Comparison of ENCODE assay signal across 15 cellular contexts in the genomic region with DNA sequence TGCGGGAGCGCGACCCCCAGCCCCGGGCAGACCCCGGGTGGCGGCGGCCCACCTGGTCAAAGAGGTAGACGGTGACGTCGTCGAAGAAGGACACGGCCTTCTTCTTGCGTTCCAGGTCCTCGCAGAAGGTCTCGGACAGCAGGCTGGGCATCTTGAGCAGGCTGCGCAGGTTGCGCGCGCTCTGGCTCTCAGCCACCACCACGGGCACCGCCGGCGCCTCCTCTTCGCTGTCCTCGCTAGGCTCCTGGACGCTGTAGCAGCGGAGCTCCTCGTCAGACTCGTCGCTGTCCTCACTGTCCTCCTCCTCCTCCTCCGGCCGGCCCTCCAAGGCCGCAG. TPM values are rescaled to one million over a fixed set of nuclear protein-coding genes. Genes with fewer than 3 reads are reported as not detected.
DNase-seq lines count a peak whose midpoint lies in the region; ATAC-seq, FAIRE-seq and TF ChIP-seq lines count a peak whose summit lies in the region.
"Had no signal": no experiment of that assay in that cellular context is flagged by ENCODE, and none has a peak within 500 bp of the region (broad histone marks: within the 10 kb centered on the region; RNA-seq: fewer than 3 reads in every experiment).

No MANE protein-coding gene starts in this region.

- H3K4ac ChIP-seq in H1 (replicated peaks; ENCODE audit: insufficient read length, low read depth, low read length) = peak overlapping the region; percentile 69

- TF ChIP-seq EP300 in H1 (IDR thresholded peaks at IDR 0.05; ENCODE audit: borderline replicate concordance in 1 of 2, low read depth in 2 of 2, low read length in 2 of 2) = no peak
- no peak for TF ChIP-seq EP300 in sigmoid colon (IDR thresholded peaks at IDR 0.05)

- H3K27ac ChIP-seq in H1 (ENCODE audit: low read depth, low read length) (no peak overlapping the region), sigmoid colon (peak overlapping the region in 3 of 4 donors; percentile 43 to 51 (median 46)), pancreas (no peak overlapping the region)
- H3K27ac ChIP-seq: psoas muscle had no signal

- no peaks in the 10 kb centered on the region for H3K79me2 ChIP-seq in H1 (ENCODE audit: control insufficient read depth in 1 of 2, insufficient read depth in 2 of 2, low read length in 2 of 2)

- no peak overlapping the region for H3K18ac ChIP-seq in H1 (ENCODE audit: extremely low read depth, low read length)

- no peak overlapping the region for H2BK20ac ChIP-seq in H1 (ENCODE audit: low read length)

- H3K4me3 ChIP-seq in H1 (ENCODE audit: extremely low read depth in 1 of 4, insufficient read depth in 2 of 4, low read depth in 3 of 4, low read length in 4 of 4) (peak overlapping the region in 1 of 4 experiments; percentile 66; a peak in 1 of 8 replicates), sigmoid colon (peak overlapping the region in 1 of 4 donors; percentile 47), pancreas (no peak overlapping the region)

- peak overlapping the region; percentile 27; the same call in 1 of the 2 replicates for H2BK12ac ChIP-seq in H1 (ENCODE audit: low read depth, low read length)

- CTCF ChIA-PET in H1 (lab: Charles Lee; ENCODE audit: partially characterized antibody) = interaction anchor here (0.7 to 5.0 kb wide), 17 partner anchors 10 to 132 kb away, joined by 3 to 24 read pairs (median 4); no protein-coding TSS in a partner anchor

- WGBS in H1 (ENCODE audit: extremely low coverage in 1 of 2, insufficient coverage in 1 of 2, insufficient read length in 1 of 2, insufficient replicate concordance in 2 of 2, low coverage in 1 of 2, low lambda C conversion rate in 2 of 2, missing lambda C conversion rate in 1 of 2), 2 experiments = 92% methylated on average over 26 of the region's 33 CpGs; no CpG with 5 or more reads in 1 of the 2 experiments
- WGBS in sigmoid colon, 2 donors = 85 to 91% methylated on average over 33 of the region's 33 CpGs
- 93% methylated on average over 31 to 33 of the region's 33 CpGs for WGBS in pancreas, 2 donors

- H4K20me1 ChIP-seq in H1 (replicated peaks in 1 of 2; ENCODE audit: control insufficient read depth in 1 of 2, insufficient read depth in 2 of 2, low read length in 2 of 2) = peaks cover 0 to 1% of the 10 kb centered on the region in 2 experiments

- no peak overlapping the region for H3K4me2 ChIP-seq in H1 (ENCODE audit: insufficient read depth in 1 of 2, low read depth in 2 of 2, low read length in 2 of 2)

- TF ChIP-seq CTCF in H1 (IDR thresholded peaks at IDR 0.05; ENCODE audit: control extremely low read depth in 1 of 3, insufficient read depth in 1 of 3, low read depth in 1 of 3, low read length in 3 of 3) (no peak), sigmoid colon (IDR thresholded peaks at IDR 0.05) (no peak), pancreas (IDR thresholded peaks at IDR 0.05) (no peak)

- intact Hi-C loops in sigmoid colon (cut with DNase I) = no loop called here
- intact Hi-C loops in pancreas (cut with DNase I) = no loop called here

- ATAC-seq in HG02970 (IDR thresholded peaks at IDR 0.05; ENCODE audit: low FRiP score, unreplicated experiment) = no peak
- no peak for ATAC-seq in pancreas
- ATAC-seq in stimulated activated naive CD8-positive, alpha-beta T cell treated with anti-CD3 and anti-CD28 coated beads, Interleukin-15, Interleukin-2, amounts not matched to agents 100 U/mL and 50 U/mL, for 24 hours = no peak

- no peak overlapping the region for H2AFZ ChIP-seq in H1 (ENCODE audit: low read length)

- H3K56ac ChIP-seq in H1 (replicated peaks; ENCODE audit: insufficient read length, low read depth, low read length) = no peak overlapping the region

- H4K5ac ChIP-seq in H1 (ENCODE audit: insufficient read length, low read depth, low read length) = no peak overlapping the region

- H2AK5ac ChIP-seq in H1 (ENCODE audit: low read depth, low read length) = no peak overlapping the region

- no peaks in the 10 kb centered on the region for H3K36me3 ChIP-seq in H1 (ENCODE audit: control insufficient read depth in 2 of 4, insufficient read depth in 4 of 4, low read length in 3 of 4)
- H3K36me3 ChIP-seq in sigmoid colon = peaks cover 0 to 13% (median 4%) of the 10 kb centered on the region in 4 donors
- H3K36me3 ChIP-seq in pancreas = peaks cover 0 to 11% (median 0%) of the 10 kb centered on the region in 3 donors

- H2BK120ac ChIP-seq in H1 (replicated peaks; ENCODE audit: low read depth, low read length) = no peak overlapping the region

- H3K23ac ChIP-seq in H1 (ENCODE audit: insufficient read length) = no peak overlapping the region

- H3K9ac ChIP-seq in H1 (replicated peaks in 1 of 4; ENCODE audit: extremely low read depth in 1 of 4, low read depth in 3 of 4, low read length in 3 of 4) = no peak overlapping the region; a peak in 2 of 7 replicates

- TF ChIP-seq POLR2A in H1 (IDR thresholded peaks at IDR 0.05; ENCODE audit: control extremely low read depth in 1 of 2, low read depth in 2 of 2, low read length in 2 of 2) = no peak
- TF ChIP-seq POLR2A in sigmoid colon (IDR thresholded peaks at IDR 0.05) = no peak

- H3K79me1 ChIP-seq in H1 (ENCODE audit: low read depth, low read length) = no peaks in the 10 kb centered on the region; the same call in 1 of the 2 replicates

- no peak overlapping the region for H3K14ac ChIP-seq in H1 (ENCODE audit: insufficient read length)

- H4K8ac ChIP-seq in H1 (ENCODE audit: extremely low read depth, insufficient read depth, low read length) = peak overlapping the region; percentile 92; the same call in 1 of the 2 replicates

- peak; percentile 21 for DNase-seq in DMS153 (lab: John Stamatoyannopoulos, UW)
- peak; percentile 59 for DNase-seq in NCI-H146 (lab: John Stamatoyannopoulos, UW)
- DNase-seq in H1 (ENCODE audit: low read depth in 1 of 2, low spot score in 2 of 2) = no peak
- DNase-seq in sigmoid colon = no peak
- DNase-seq in pancreas = no peak
- DNase-seq in stimulated activated naive CD8-positive, alpha-beta T cell treated with anti-CD3 and anti-CD28 coated beads, Interleukin-15, Interleukin-2, amounts not matched to agents 100 U/mL and 50 U/mL, for 24 hours = no peak
- no peak for DNase-seq in NCI-H524 treated with DMSO at 0.1 percent for 48 hours (lab: John Stamatoyannopoulos, UW)

- FAIRE-seq in H1 (lab: Jason Lieb, UNC) = no peak
- no peak for FAIRE-seq in pancreas (lab: Jason Lieb, UNC)
- FAIRE-seq: GM19239 had no signal

- peaks cover 0 to 11% (median 7%) of the 10 kb centered on the region in 4 experiments; a peak in 3 of 7 replicates for H3K27me3 ChIP-seq in H1 (replicated peaks in 1 of 4; ENCODE audit: control insufficient read depth in 3 of 4, extremely low read depth in 1 of 4, insufficient read depth in 3 of 4, low read length in 3 of 4)
- peaks cover 0 to 16% (median 10%) of the 10 kb centered on the region in 3 donors for H3K27me3 ChIP-seq in sigmoid colon
- H3K27me3 ChIP-seq in pancreas = no peaks in the 10 kb centered on the region

- H3K23me2 ChIP-seq in H1 (ENCODE audit: low read depth, low read length) = peaks cover 3% of the 10 kb centered on the region; the same call in 1 of the 2 replicates

- no peaks in the 10 kb centered on the region for H3K9me3 ChIP-seq in H1 (ENCODE audit: insufficient read depth in 2 of 2, low read depth in 1 of 2, low read length in 1 of 2)
- no peaks in the 10 kb centered on the region for H3K9me3 ChIP-seq in sigmoid colon
- no peaks in the 10 kb centered on the region for H3K9me3 ChIP-seq in pancreas
- H3K9me3 ChIP-seq: psoas muscle had no signal

- peaks cover 0 to 16% (median 6%) of the 10 kb centered on the region in 4 experiments; a peak in 5 of 7 replicates for H3K4me1 ChIP-seq in H1 (replicated peaks in 1 of 4; ENCODE audit: control insufficient read depth in 3 of 4, insufficient read depth in 4 of 4, low read length in 3 of 4)
- peaks cover 0 to 29% (median 17%) of the 10 kb centered on the region in 4 donors for H3K4me1 ChIP-seq in sigmoid colon
- H3K4me1 ChIP-seq in pancreas = no peaks in the 10 kb centered on the region
- H3K4me1 ChIP-seq: psoas muscle had no signal

- H4K91ac ChIP-seq in H1 (replicated peaks; ENCODE audit: insufficient read length, low read length) = peak overlapping the region; percentile 74

- 0 out of 2 replicates have a peak overlapping the region, but pooled peaks have one; percentile 52 for H2BK5ac ChIP-seq in H1 (ENCODE audit: low read depth, low read length)

- H2BK15ac ChIP-seq in H1 (ENCODE audit: low read length) = no peak overlapping the region

- POLR2A ChIA-PET in H1 (lab: Charles Lee; ENCODE audit: partially characterized antibody) = interaction anchor here (2.3 kb wide), 1 partner anchor 393 kb away, joined by 8 read pairs; the partner anchor contains the start of gene ACTG1

- TF ChIP-seq RAD21 in H1 (IDR thresholded peaks at IDR 0.05 in 1 of 2, conservative IDR thresholded peaks at IDR 0.05 in 1 of 2; ENCODE audit: low read depth in 2 of 2, low read length in 2 of 2) = no peak

RNA-seq across cellular contexts. Expression of gene PVALEF, which starts 45.2 kb away (rescaled TPM):
- total RNA-seq in H1 (2021; fragmentation: NEBNext Ultra II Directional; extraction: Animal tissue kit (Norgen Biotek cat#: 25700)) = not detected in 2 replicates
- 0.03 and 0.05 TPM in 2 replicates for polyA plus RNA-seq in H1 (2011; rRNA removed)
- polyA plus RNA-seq in H1 (2011; cell fraction: cytosol; rRNA removed) = not detected
- not detected for polyA plus RNA-seq in H1 (2011; cell fraction: nucleus; rRNA removed)
- 0.12 TPM in 1 of 4 replicates, not detected in the others for polyA plus RNA-seq in H1 (2012, experiment 1 of 2)
- not detected for polyA plus RNA-seq in H1 (2012, experiment 2 of 2)
- not detected for polyA plus RNA-seq in H1 (2013, experiment 1 of 2)
- polyA plus RNA-seq in H1 (2013, experiment 2 of 2) = not detected
- not detected in 2 replicates for polyA minus RNA-seq in H1 (2011; rRNA and poly(A)+ RNA removed)
- polyA minus RNA-seq in H1 (2011; cell fraction: cytosol; rRNA and poly(A)+ RNA removed) = not detected
- not detected for polyA minus RNA-seq in H1 (2011; cell fraction: nucleus; rRNA and poly(A)+ RNA removed)
- not detected for total RNA-seq in sigmoid colon
- polyA plus RNA-seq in sigmoid colon = not detected
- under 1 TPM in 4 of 6 donors, not detected in 2; 0.12 to 0.51 (median 0.27) TPM for total RNA-seq in pancreas
- under 1 TPM; 0.11 to 0.12 TPM for polyA plus RNA-seq in pancreas
- total RNA-seq: fibroblast of lung, mucosa of gallbladder, psoas muscle had no signal
- polyA plus RNA-seq: adipose tissue, CD14-positive monocyte, fibroblast of lung, IgD-negative memory B cell, psoas muscle had no signal

RNA-seq across cellular contexts. Expression of gene AATK, which starts 45.9 kb away (rescaled TPM):
- total RNA-seq in H1 (2021; fragmentation: NEBNext Ultra II Directional; extraction: Animal tissue kit (Norgen Biotek cat#: 25700)) = 3.2 and 3.5 TPM in 2 replicates
- 1.7 and 3.6 TPM in 2 replicates for polyA plus RNA-seq in H1 (2011; rRNA removed)
- 2.2 TPM for polyA plus RNA-seq in H1 (2011; cell fraction: cytosol; rRNA removed)
- 7.4 TPM for polyA plus RNA-seq in H1 (2011; cell fraction: nucleus; rRNA removed)
- polyA plus RNA-seq in H1 (2012, experiment 1 of 2) = 2.2 to 3.3 TPM (median 2.6 TPM) in 4 replicates
- 1.1 TPM for polyA plus RNA-seq in H1 (2012, experiment 2 of 2)
- polyA plus RNA-seq in H1 (2013, experiment 1 of 2) = 1.9 TPM
- polyA plus RNA-seq in H1 (2013, experiment 2 of 2) = 1.8 TPM
- 1.4 and 2.8 TPM in 2 replicates for polyA minus RNA-seq in H1 (2011; rRNA and poly(A)+ RNA removed)
- 5.8 TPM for polyA minus RNA-seq in H1 (2011; cell fraction: cytosol; rRNA and poly(A)+ RNA removed)
- 4.8 TPM for polyA minus RNA-seq in H1 (2011; cell fraction: nucleus; rRNA and poly(A)+ RNA removed)
- total RNA-seq in sigmoid colon = 1 to 10 TPM in 3 of 4 donors, under 1 TPM in 1; 0.16 to 9.6 (median 5.4) TPM
- polyA plus RNA-seq in sigmoid colon = 1 to 10 TPM in 2 of 3 donors, under 1 TPM in 1; 0.69 to 4.2 (median 4.1) TPM
- total RNA-seq in pancreas = 10 to 100 TPM; 24.9 to 49.6 (median 30.1) TPM
- 10 to 100 TPM; 24.3 to 40.1 TPM for polyA plus RNA-seq in pancreas

Comparison
In these comparisons a context has a peak if more than half of its experiments do, and no peak if none do; other contexts are left out.
1. DNase-seq: peak in DMS153 (single experiment) and NCI-H146 (single experiment); none in H1 (0 of 2), sigmoid colon (single experiment), pancreas (0 of 6), stimulated activated naive CD8-positive, alpha-beta T cell treated with anti-CD3 and anti-CD28 coated beads, Interleukin-15, Interleukin-2, amounts not matched to agents 100 U/mL and 50 U/mL, for 24 hours (single experiment) and NCI-H524 treated with DMSO at 0.1 percent for 48 hours (single experiment).
2. H3K27ac ChIP-seq: peak in sigmoid colon (3 of 4); none in H1 (single experiment) and pancreas (0 of 4).